Comparison of ENCODE assay signal across 1 cellular context in genomic region chr1:19643602-19644419, GRCh38.
TF ChIP-seq lines count a peak whose summit lies in the region.

TSS of gene NBL1 (plus strand) at chr1:19644311. CDS start at chr1:19655031, 10,720 bp downstream.

TF ChIP-seq in HEK293, 187 proteins besides CTCF, POLR2A, EP300 and RAD21 (continued from another document):
- TF ChIP-seq TSHZ1 (tag by site-specific recombination; IDR thresholded peaks at IDR 0.05; ENCODE audit: borderline replicate concordance) (no peak), ZBTB20 (tag by site-specific recombination; IDR thresholded peaks at IDR 0.05) (peak; percentile 25; the same call in 1 of the 2 replicates), ZNF416 (tag by site-specific recombination; IDR thresholded peaks at IDR 0.05) (no peak), PATZ1 (tag by site-specific recombination; IDR thresholded peaks at IDR 0.05) (0 out of 2 replicates have a peak, but pooled peaks have one; percentile 13), REPIN1 (tag by site-specific recombination; IDR thresholded peaks at IDR 0.05; ENCODE audit: low read depth) (no peak), ZBTB44 (tag by site-specific recombination; IDR thresholded peaks at IDR 0.05) (no peak), ZNF549 (tag by site-specific recombination; IDR thresholded peaks at IDR 0.05) (no peak), KLF1 (tag by site-specific recombination; IDR thresholded peaks at IDR 0.05) (no peak), ZNF843 (tag by site-specific recombination; IDR thresholded peaks at IDR 0.05) (no peak), ZNF792 (tag by site-specific recombination; IDR thresholded peaks at IDR 0.05) (no peak), ZBTB8A (tag by site-specific recombination; IDR thresholded peaks at IDR 0.05) (peak; percentile 83), ELK4 (IDR thresholded peaks at IDR 0.05; ENCODE audit: borderline replicate concordance, low read depth, low read length) (no peak), ZNF830 (tag by site-specific recombination; IDR thresholded peaks at IDR 0.05; ENCODE audit: low read depth) (no peak)
